Comparison of ENCODE assay signal across 1 cellular context in the genomic region with DNA sequence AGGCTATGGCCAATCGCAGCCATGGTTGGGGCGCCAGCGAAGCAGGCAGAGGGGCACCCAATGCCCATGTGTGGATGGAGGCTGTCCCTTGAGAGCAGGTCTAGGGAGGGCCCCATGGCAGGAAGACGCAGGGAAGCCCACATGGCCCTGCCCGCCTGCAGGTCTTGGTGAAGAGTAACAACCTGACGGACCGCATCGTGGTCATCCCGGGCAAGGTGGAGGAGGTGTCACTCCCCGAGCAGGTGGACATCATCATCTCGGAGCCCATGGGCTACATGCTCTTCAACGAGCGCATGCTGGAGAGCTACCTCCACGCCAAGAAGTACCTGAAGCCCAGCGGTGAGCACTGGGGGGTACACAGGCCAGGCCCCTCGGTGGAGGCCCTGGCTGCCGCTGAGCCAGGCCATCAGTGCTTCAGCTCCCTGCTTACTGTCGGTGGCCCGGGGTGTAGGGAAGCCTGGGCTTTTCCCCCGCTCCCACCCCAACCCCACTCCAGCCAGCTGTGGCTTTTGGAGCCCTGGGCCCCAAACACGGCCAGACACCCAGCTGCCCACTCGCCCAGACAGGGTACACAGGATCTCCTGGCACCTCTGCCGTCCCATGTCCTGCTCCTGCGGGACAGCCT.
TF ChIP-seq lines count a peak whose summit lies in the region.

No MANE protein-coding gene starts in this region.

TF ChIP-seq in GM12878, 131 proteins besides CTCF, POLR2A, EP300 and RAD21:
- TF ChIP-seq IKZF1 (conservative IDR thresholded peaks at IDR 0.05) (no peak), ZNF622 (IDR thresholded peaks at IDR 0.05) (no peak)
TF ChIP-seq in GM12878: peak in this region for 0.
